ENCODE assay signal across 20 cellular contexts in genomic region chr4:16278178-16278577, GRCh38. TPM values are rescaled to one million over a fixed set of nuclear protein-coding genes. Genes with fewer than 3 reads are reported as not detected.
A peak's percentile ranks its signal among the peaks of the same experiment; 100 is the strongest.
DNase-seq lines count a peak whose midpoint lies in the region; ATAC-seq, FAIRE-seq and TF ChIP-seq lines count a peak whose summit lies in the region.
"Had no signal": no experiment of that assay in that cellular context is flagged by ENCODE, and none has a peak within 500 bp of the region (broad histone marks: within the 10 kb centered on the region; RNA-seq: fewer than 3 reads in every experiment).

No MANE protein-coding gene starts in this region.

- H3K27me3 ChIP-seq in left ventricle myocardium inferior (ENCODE audit: low read depth) (peaks cover 3% of the 10 kb centered on the region), OCI-LY1 (ENCODE audit: insufficient read depth, low read length) (no peaks in the 10 kb centered on the region), suprapubic skin (no peaks in the 10 kb centered on the region)
- H3K27me3 ChIP-seq: BLaER1 treated with 17β-estradiol and CSF1 and Interleukin-3, amounts not matched to agents 10 nM and 100 nM; right lobe of liver; thyroid gland had no signal

- no peak overlapping the region for H3K4me2 ChIP-seq in OCI-LY1 (ENCODE audit: low read length)
- H3K4me2 ChIP-seq: BLaER1 treated with 17β-estradiol and CSF1 and Interleukin-3, amounts not matched to agents 10 nM and 100 nM had no signal

- WGBS in suprapubic skin, result 93% methylated on average over 1 of the region's 1 CpG

- no peak for FAIRE-seq in frontal cortex (lab: Jason Lieb, UNC)

- intact Hi-C loops in left ventricle myocardium inferior (cut with micrococcal nuclease) (no loop called here), Right ventricle myocardium superior (cut with DNase I) (no loop called here)

- no peak overlapping the region for H3K9ac ChIP-seq in OCI-LY1 (ENCODE audit: low read length)
- H3K9ac ChIP-seq: BLaER1 treated with 17β-estradiol and CSF1 and Interleukin-3, amounts not matched to agents 10 nM and 100 nM had no signal

- no peaks in the 10 kb centered on the region for H3F3A ChIP-seq in OCI-LY1 (ENCODE audit: insufficient read depth, low read length)

- no peak for TF ChIP-seq POLR2A in suprapubic skin (IDR thresholded peaks at IDR 0.05)

- H3K4me3 ChIP-seq in left ventricle myocardium inferior (no peak overlapping the region), OCI-LY1 (ENCODE audit: low read depth, low read length, poor library complexity, severe bottlenecking) (no peak overlapping the region), epithelial cell of proximal tubule (ENCODE audit: low read depth, low read length) (no peak overlapping the region), suprapubic skin (no peak overlapping the region)
- H3K4me3 ChIP-seq: BLaER1 treated with 17β-estradiol and CSF1 and Interleukin-3, amounts not matched to agents 10 nM and 100 nM; right lobe of liver; thyroid gland had no signal

- H3K9me2 ChIP-seq in OCI-LY1 (ENCODE audit: low read depth, low read length), result no peaks in the 10 kb centered on the region

- H3K79me2 ChIP-seq in OCI-LY1 (ENCODE audit: insufficient read depth, low read length), result no peaks in the 10 kb centered on the region

- H3K27ac ChIP-seq in left ventricle myocardium inferior (replicated peaks) (no peak overlapping the region), OCI-LY1 (ENCODE audit: low read depth, low read length, poor library complexity, severe bottlenecking) (no peak overlapping the region), suprapubic skin (no peak overlapping the region)
- H3K27ac ChIP-seq: BLaER1 treated with 17β-estradiol and CSF1 and Interleukin-3, amounts not matched to agents 10 nM and 100 nM; HL-60; right lobe of liver; thyroid gland had no signal

- no peak overlapping the region for H2AFZ ChIP-seq in OCI-LY1 (ENCODE audit: low read length)

- TF ChIP-seq CTCF in left ventricle myocardium inferior (IDR thresholded peaks at IDR 0.05; ENCODE audit: borderline replicate concordance), result peak; percentile 16
- TF ChIP-seq CTCF in OCI-LY1 (IDR thresholded peaks at IDR 0.05; ENCODE audit: low read length), result peak; percentile 12; the same call in 1 of the 2 replicates
- TF ChIP-seq CTCF in epithelial cell of proximal tubule (conservative IDR thresholded peaks at IDR 0.05; ENCODE audit: low read depth, low read length), result peak; percentile 32
- TF ChIP-seq CTCF in suprapubic skin (IDR thresholded peaks at IDR 0.05), result no peak

- DNase-seq in left ventricle myocardium inferior (no peak), Right ventricle myocardium superior (no peak), epithelial cell of proximal tubule (ENCODE audit: low read depth) (no peak), suprapubic skin (ENCODE audit: low spot score in 2 of 2) (no peak), frontal cortex (ENCODE audit: low spot score in 2 of 2) (no peak), COR-L47 (lab: John Stamatoyannopoulos, UW) (no peak)
- DNase-seq: foreskin melanocyte; NCI-H2029 treated with DMSO at 0.1 percent for 48 hours; NCI-H510A treated with DMSO at 0.1 percent for 48 hours; nephron progenitor cell; right lobe of liver; RPMI8226; stimulated activated CD4-positive, alpha-beta T cell treated with anti-CD3 and anti-CD28 coated beads, Interleukin-2, amount 100 ng/mL, for 48 hours; stimulated activated CD8-positive, alpha-beta memory T cell treated with anti-CD3 and anti-CD28 coated beads, Interleukin-4, amount 100 ng/mL, for 48 hours; T-helper 1 cell; thyroid gland had no signal

- H3K9me3 ChIP-seq in left ventricle myocardium inferior (replicated peaks) (peaks cover 12% of the 10 kb centered on the region), OCI-LY1 (ENCODE audit: low read length) (no peaks in the 10 kb centered on the region), suprapubic skin (peaks cover 5% of the 10 kb centered on the region)
- H3K9me3 ChIP-seq: right lobe of liver, thyroid gland had no signal

- no peak for ATAC-seq in Right ventricle myocardium superior (ENCODE audit: poor library complexity)
- no peak for ATAC-seq in GM18873 (IDR thresholded peaks at IDR 0.05; ENCODE audit: low FRiP score, unreplicated experiment)
- ATAC-seq: right lobe of liver had no signal

- TF ChIP-seq EP300 in suprapubic skin (IDR thresholded peaks at IDR 0.05), result no peak

- H3K4me1 ChIP-seq in left ventricle myocardium inferior, result no peaks in the 10 kb centered on the region
- H3K4me1 ChIP-seq in OCI-LY1 (ENCODE audit: insufficient read depth, low read length, severe bottlenecking), result no peaks in the 10 kb centered on the region
- H3K4me1 ChIP-seq in suprapubic skin, result no peaks in the 10 kb centered on the region
- H3K4me1 ChIP-seq: BLaER1 treated with 17β-estradiol and CSF1 and Interleukin-3, amounts not matched to agents 10 nM and 100 nM; right lobe of liver; thyroid gland had no signal

- H4K20me1 ChIP-seq in OCI-LY1 (ENCODE audit: insufficient read depth, low read length), result no peaks in the 10 kb centered on the region
- H4K20me1 ChIP-seq: BLaER1 treated with 17β-estradiol and CSF1 and Interleukin-3, amounts not matched to agents 10 nM and 100 nM had no signal

- H3K36me3 ChIP-seq in left ventricle myocardium inferior (no peaks in the 10 kb centered on the region), OCI-LY1 (ENCODE audit: insufficient read depth, low read length) (no peaks in the 10 kb centered on the region), suprapubic skin (no peaks in the 10 kb centered on the region)
- H3K36me3 ChIP-seq: right lobe of liver, thyroid gland had no signal

RNA-seq across cellular contexts. Expression of gene TAPT1, which starts 51.9 kb away (rescaled TPM):
- total RNA-seq in left ventricle myocardium inferior, result 35.3 TPM
- 39.5 TPM for total RNA-seq in Right ventricle myocardium superior
- total RNA-seq in epithelial cell of proximal tubule, result 7.0 and 12.7 TPM in 2 replicates
- 10 to 100 TPM; 15.3 to 57.2 (median 23.7) TPM for total RNA-seq in suprapubic skin
- total RNA-seq in frontal cortex, result 68.5 TPM

Comparison
In these comparisons a context has a peak if more than half of its experiments do, and no peak if none do; other contexts are left out.
1. CTCF ChIP-seq: peak in left ventricle myocardium inferior (single experiment), OCI-LY1 (single experiment) and epithelial cell of proximal tubule (single experiment); none in suprapubic skin (0 of 2).